Comparison of ENCODE assay signal across 9 cellular contexts in the genomic region with DNA sequence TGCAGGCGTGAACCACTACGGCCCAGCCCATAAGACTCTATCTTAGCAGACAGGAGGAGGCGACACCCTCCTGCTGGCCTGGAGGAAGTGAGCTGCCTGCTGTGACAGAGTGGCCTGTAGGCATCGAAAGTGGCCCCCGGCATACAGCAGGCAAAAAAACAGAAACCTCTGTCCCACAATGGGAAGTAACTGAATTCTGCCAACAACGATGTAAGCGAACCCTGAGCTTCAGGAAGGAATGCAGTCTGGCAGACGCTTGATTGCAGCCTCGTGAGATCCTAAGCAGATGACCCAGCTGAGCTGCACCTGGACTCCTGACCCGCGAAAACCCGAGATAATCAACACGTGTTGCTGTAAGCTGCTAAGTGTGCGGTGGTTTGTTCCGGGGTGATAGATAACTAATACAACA. TPM values are rescaled to one million over a fixed set of nuclear protein-coding genes. Genes with fewer than 3 reads are reported as not detected.
DNase-seq lines count a peak whose midpoint lies in the region; ATAC-seq, FAIRE-seq and TF ChIP-seq lines count a peak whose summit lies in the region.
"Had no signal": no experiment of that assay in that cellular context is flagged by ENCODE, and none has a peak within 500 bp of the region (broad histone marks: within the 10 kb centered on the region; RNA-seq: fewer than 3 reads in every experiment).

No MANE protein-coding gene starts in this region.

- H2AFZ ChIP-seq in GM12878 (ENCODE audit: control insufficient read depth, low read depth, low read length) = peak overlapping the region; percentile 62

- no peak for TF ChIP-seq POLR2A in GM12878 (IDR thresholded peaks at IDR 0.05; ENCODE audit: low read depth, low read length)

- no peak overlapping the region for H3K27ac ChIP-seq in GM12878 (ENCODE audit: control insufficient read depth, insufficient read depth)
- no peak overlapping the region for H3K27ac ChIP-seq in naive thymus-derived CD4-positive, alpha-beta T cell (ENCODE audit: low read depth, low read length)
- H3K27ac ChIP-seq in foreskin keratinocyte = no peak overlapping the region

- peaks cover 5% of the 10 kb centered on the region for H3K4me1 ChIP-seq in GM12878 (ENCODE audit: control insufficient read depth, insufficient read depth, low read length)
- H3K4me1 ChIP-seq in naive thymus-derived CD4-positive, alpha-beta T cell (ENCODE audit: control insufficient read depth in 2 of 2, insufficient read depth in 2 of 2, low read length in 2 of 2) = no peaks in the 10 kb centered on the region
- no peaks in the 10 kb centered on the region for H3K4me1 ChIP-seq in foreskin keratinocyte

- peaks cover 0 to 10% (median 3%) of the 10 kb centered on the region in 5 donors for H3K27me3 Mint-ChIP-seq in naive thymus-derived CD4-positive, alpha-beta T cell

- SMC1A ChIA-PET in GM12878 (lab: Charles Lee; ENCODE audit: uncharacterized antibody, unreplicated experiment) = interaction anchor here (0.7 kb wide), 1 partner anchor 59 kb away, joined by 3 read pairs; no protein-coding TSS in a partner anchor

- H3K4me3 Mint-ChIP-seq in naive thymus-derived CD4-positive, alpha-beta T cell = no peak overlapping the region

- POLR2A ChIA-PET in GM12878 (lab: Charles Lee) = no interaction called here
- POLR2A ChIA-PET in naive thymus-derived CD4-positive, alpha-beta T cell (lab: Charles Lee) = interaction anchor here (0.7 kb wide), 1 partner anchor 799 kb away, joined by 3 read pairs; no protein-coding TSS in a partner anchor

- no peaks in the 10 kb centered on the region for H3K36me3 ChIP-seq in GM12878 (ENCODE audit: control insufficient read depth in 2 of 2, insufficient read depth in 2 of 2, low read length in 1 of 2)
- no peaks in the 10 kb centered on the region for H3K36me3 ChIP-seq in naive thymus-derived CD4-positive, alpha-beta T cell (ENCODE audit: control insufficient read depth in 2 of 3, insufficient read depth in 3 of 3, low read length in 3 of 3)

- no peaks in the 10 kb centered on the region for H4K20me1 ChIP-seq in GM12878 (ENCODE audit: control insufficient read depth, insufficient read depth)

- ATAC-seq in GM19324 (IDR thresholded peaks at IDR 0.05; ENCODE audit: low FRiP score, unreplicated experiment) (peak; percentile 67), HG03520 (IDR thresholded peaks at IDR 0.05; ENCODE audit: unreplicated experiment) (peak; percentile 72), GM12878 (peak; percentile 74), foreskin keratinocyte (no peak), GM21360 (IDR thresholded peaks at IDR 0.05; ENCODE audit: unreplicated experiment) (no peak)
- ATAC-seq in naive thymus-derived CD4-positive, alpha-beta T cell = peak; percentile 82

- TF ChIP-seq RAD21 in GM12878 (IDR thresholded peaks at IDR 0.05; ENCODE audit: insufficient read depth, low read depth, low read length) = no peak

- H3K9ac ChIP-seq in GM12878 (ENCODE audit: control insufficient read depth, insufficient read depth, low read length) = no peak overlapping the region

- CTCF ChIA-PET in GM12878 (lab: Yijun Ruan, JAX) = no interaction called here
- CTCF ChIA-PET in naive thymus-derived CD4-positive, alpha-beta T cell (lab: Charles Lee) = no interaction called here

- WGBS in GM12878 (ENCODE audit: insufficient coverage, insufficient replicate concordance, low lambda C conversion rate, missing lambda C conversion rate) = 16% methylated on average over 15 of the region's 15 CpGs

- in situ Hi-C loops in GM12878 (cut with MboI) = no loop called here

- no TSS peak for BruUV-seq in GM12878 (replicated peaks; lab: Mats Ljungman, UMichigan)

- RAD21 ChIA-PET in GM12878 (lab: Charles Lee; ENCODE audit: unreplicated experiment) = no interaction called here

- peak overlapping the region; percentile 64; the same call in 1 of the 2 replicates for H3K4me2 ChIP-seq in GM12878 (ENCODE audit: control insufficient read depth, insufficient read depth)

- H3K27me3 ChIP-seq in GM12878 (replicated peaks in 1 of 2; ENCODE audit: control insufficient read depth in 2 of 2, insufficient read depth in 2 of 2, low read length in 1 of 2) = no peaks in the 10 kb centered on the region; a peak in 1 of 4 replicates
- no peaks in the 10 kb centered on the region for H3K27me3 ChIP-seq in naive thymus-derived CD4-positive, alpha-beta T cell (ENCODE audit: control insufficient read depth in 2 of 2, insufficient read depth in 2 of 2, low read length in 2 of 2)
- H3K27me3 ChIP-seq in foreskin keratinocyte = peaks cover 12% of the 10 kb centered on the region

- no peak for DNase-seq in GM12878 (ENCODE audit: low read depth, low spot score)
- no peak for DNase-seq in naive thymus-derived CD4-positive, alpha-beta T cell
- no peak for DNase-seq in foreskin keratinocyte
- no peak for DNase-seq in GF-D8 (lab: John Stamatoyannopoulos, UW)
- no peak for DNase-seq in NCI-H1417 (lab: John Stamatoyannopoulos, UW)

- FAIRE-seq in GM12878 (lab: Jason Lieb, UNC) = no peak
- FAIRE-seq: RCC 7860 had no signal

- no peak overlapping the region for H3K27ac Mint-ChIP-seq in naive thymus-derived CD4-positive, alpha-beta T cell

- intact Hi-C loops in GM12878 (cut with micrococcal nuclease; ENCODE audit: unreplicated experiment) = no loop called here
- intact Hi-C loops in naive thymus-derived CD4-positive, alpha-beta T cell (cut with micrococcal nuclease) = no loop called here

- H3K4me3 ChIP-seq in GM12878 = no peak overlapping the region
- no peak overlapping the region for H3K4me3 ChIP-seq in naive thymus-derived CD4-positive, alpha-beta T cell (ENCODE audit: low read length)

- H3K9me3 ChIP-seq in GM12878 (replicated peaks; ENCODE audit: control insufficient read depth, insufficient read depth, low read length) = no peaks in the 10 kb centered on the region
- H3K9me3 ChIP-seq in naive thymus-derived CD4-positive, alpha-beta T cell (ENCODE audit: control insufficient read depth in 2 of 3, low read length in 3 of 3) = no peaks in the 10 kb centered on the region

- H3K79me2 ChIP-seq in GM12878 (ENCODE audit: control insufficient read depth, insufficient read depth, low read length) = no peaks in the 10 kb centered on the region

- no peak for TF ChIP-seq EP300 in GM12878 (IDR thresholded peaks at IDR 0.05; ENCODE audit: borderline replicate concordance in 1 of 2, control insufficient read depth in 1 of 2, low read depth in 2 of 2, low read length in 2 of 2)

- peaks cover 0 to 2% (median 0%) of the 10 kb centered on the region in 7 donors for H3K4me1 Mint-ChIP-seq in naive thymus-derived CD4-positive, alpha-beta T cell

- H3K9me3 Mint-ChIP-seq in naive thymus-derived CD4-positive, alpha-beta T cell = peaks cover 0 to 5% (median 0%) of the 10 kb centered on the region in 11 donors

- TF ChIP-seq CTCF in GM12878 (IDR thresholded peaks at IDR 0.05 in 2 of 3, conservative IDR thresholded peaks at IDR 0.05 in 1 of 3; ENCODE audit: control insufficient read depth in 2 of 3, extremely low read depth in 1 of 3, insufficient read depth in 1 of 3, low read depth in 3 of 3, low read length in 3 of 3) (no peak), foreskin keratinocyte (conservative IDR thresholded peaks at IDR 0.05) (no peak)

- H3K36me3 Mint-ChIP-seq in naive thymus-derived CD4-positive, alpha-beta T cell = no peaks in the 10 kb centered on the region

TF ChIP-seq in GM12878, 131 proteins besides CTCF, POLR2A, EP300 and RAD21 (continues in another document):
- TF ChIP-seq YY1 (IDR thresholded peaks at IDR 0.05; ENCODE audit: low read depth, low read length) (no peak), RELA (IDR thresholded peaks at IDR 0.05; ENCODE audit: borderline replicate concordance, partially characterized antibody) (no peak), JUND (IDR thresholded peaks at IDR 0.05; ENCODE audit: low read depth, low read length) (no peak)
- TF ChIP-seq, protein P1, sequence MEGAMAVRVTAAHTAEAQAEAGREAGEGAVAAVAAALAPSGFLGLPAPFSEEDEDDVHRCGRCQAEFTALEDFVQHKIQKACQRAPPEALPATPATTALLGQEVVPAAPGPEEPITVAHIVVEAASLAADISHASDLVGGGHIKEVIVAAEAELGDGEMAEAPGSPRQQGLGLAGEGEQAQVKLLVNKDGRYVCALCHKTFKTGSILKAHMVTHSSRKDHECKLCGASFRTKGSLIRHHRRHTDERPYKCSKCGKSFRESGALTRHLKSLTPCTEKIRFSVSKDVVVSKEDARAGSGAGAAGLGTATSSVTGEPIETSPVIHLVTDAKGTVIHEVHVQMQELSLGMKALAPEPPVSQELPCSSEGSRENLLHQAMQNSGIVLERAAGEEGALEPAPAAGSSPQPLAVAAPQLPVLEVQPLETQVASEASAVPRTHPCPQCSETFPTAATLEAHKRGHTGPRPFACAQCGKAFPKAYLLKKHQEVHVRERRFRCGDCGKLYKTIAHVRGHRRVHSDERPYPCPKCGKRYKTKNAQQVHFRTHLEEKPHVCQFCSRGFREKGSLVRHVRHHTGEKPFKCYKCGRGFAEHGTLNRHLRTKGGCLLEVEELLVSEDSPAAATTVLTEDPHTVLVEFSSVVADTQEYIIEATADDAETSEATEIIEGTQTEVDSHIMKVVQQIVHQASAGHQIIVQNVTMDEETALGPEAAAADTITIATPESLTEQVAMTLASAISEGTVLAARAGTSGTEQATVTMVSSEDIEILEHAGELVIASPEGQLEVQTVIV (IDR thresholded peaks at IDR 0.05; ENCODE audit: borderline replicate concordance, partially characterized antibody) = no peak

RNA-seq across cellular contexts. Expression of gene MRO, which starts 13.6 kb away (rescaled TPM):
- total RNA-seq in GM12878 (2013; cell fraction: nucleolus; rRNA removed) = not detected in 2 replicates
- total RNA-seq in GM12878 (2014; rRNA removed) = not detected in 2 replicates
- not detected in 2 replicates for total RNA-seq in GM12878 (2014; rRNA removed; fragmentation: Illumina TruSeq; extraction: Trizol)
- not detected in 2 replicates for total RNA-seq in GM12878 (2021)
- not detected for polyA plus RNA-seq in GM12878 (2011; ENCODE audit: low read depth)
- 0.18 and 0.23 TPM in 2 replicates for polyA plus RNA-seq in GM12878 (2011; rRNA removed)
- polyA plus RNA-seq in GM12878 (2011; cell fraction: cytosol; rRNA removed) = 0.02 and 0.03 TPM in 2 replicates
- 0.03 TPM in 1 of 2 replicates, not detected in the other for polyA plus RNA-seq in GM12878 (2011; cell fraction: nucleus; rRNA removed)
- not detected in 2 replicates for polyA plus RNA-seq in GM12878 (2012)
- not detected in 2 replicates for polyA plus RNA-seq in GM12878 (2014; fragmentation: Illumina TruSeq; extraction: Trizol)
- polyA plus RNA-seq in GM12878 (2014; fragmentation: Nextera tagmentation; extraction: Ambion mirVana) = under 1 TPM in 1 of 2 experiments, not detected in 1; 0.11 TPM
- polyA plus RNA-seq in GM12878 (2014; rRNA removed) = not detected in 2 replicates
- not detected for polyA plus RNA-seq in GM12878 (2016; fragmentation: Nextera tagmentation; extraction: Ambion mirVana)
- not detected in 2 replicates for polyA minus RNA-seq in GM12878 (2011; rRNA and poly(A)+ RNA removed)
- polyA minus RNA-seq in GM12878 (2011; cell fraction: cytosol; rRNA and poly(A)+ RNA removed) = not detected in 2 replicates
- not detected in 2 replicates for polyA minus RNA-seq in GM12878 (2011; cell fraction: nucleus; rRNA and poly(A)+ RNA removed)
- total RNA-seq in naive thymus-derived CD4-positive, alpha-beta T cell = not detected
- not detected for polyA plus RNA-seq in naive thymus-derived CD4-positive, alpha-beta T cell
- total RNA-seq in foreskin keratinocyte = not detected in 2 replicates
- polyA plus RNA-seq in foreskin keratinocyte = not detected in 2 replicates

Comparison
In these comparisons a context has a peak if more than half of its experiments do, and no peak if none do; other contexts are left out.
1. ATAC-seq: peak in GM19324 (single experiment), HG03520 (single experiment), GM12878 (single experiment) and naive thymus-derived CD4-positive, alpha-beta T cell (single experiment); none in foreskin keratinocyte (single experiment) and GM21360 (single experiment).